7 cellular contexts compared by ENCODE assay signal in genomic region chr5:42949348-42950090, GRCh38.
DNase-seq lines count a peak whose midpoint lies in the region; ATAC-seq lines count a peak whose summit lies in the region.

No MANE protein-coding gene starts in this region.

- DNase-seq in OCI-M2 (lab: John Stamatoyannopoulos, UW; ENCODE audit: unreplicated experiment): peak; percentile 37
- peak; percentile 45 for DNase-seq in activated T-helper 1 cell treated with Interleukin-2 at 50 U/mL for 16 hours (ENCODE audit: low read depth)
- DNase-seq in fibroblast of the conjunctiva (ENCODE audit: low read depth): peak; percentile 71
- DNase-seq in retina: peak; percentile 85
- DNase-seq in cortex of kidney (lab: John Stamatoyannopoulos, UW): no peak

- peak; percentile 65 for ATAC-seq in GM18868 (IDR thresholded peaks at IDR 0.05; ENCODE audit: unreplicated experiment)
- peak; percentile 76 for ATAC-seq in HG02981 (IDR thresholded peaks at IDR 0.05; ENCODE audit: unreplicated experiment)
